1 cellular context compared by ENCODE assay signal in genomic region chr7:158834799-158835784, GRCh38.
TF ChIP-seq lines count a peak whose summit lies in the region.

No MANE protein-coding gene starts in this region.

TF ChIP-seq in K562, 482 proteins besides CTCF, POLR2A, EP300 and RAD21 (continued from another document and continues in another):
- TF ChIP-seq ZNF609 (CRISPR knock-in tag; IDR thresholded peaks at IDR 0.05; ENCODE audit: borderline replicate concordance) (no peak), SMC3 (conservative IDR thresholded peaks at IDR 0.05; ENCODE audit: insufficient read depth, low read depth, low read length) (no peak), HMG20A (CRISPR knock-in tag; conservative IDR thresholded peaks at IDR 0.05) (no peak), MCM2 (IDR thresholded peaks at IDR 0.05; ENCODE audit: low read depth) (no peak), NFXL1 (CRISPR knock-in tag; IDR thresholded peaks at IDR 0.05) (no peak), SNIP1 (IDR thresholded peaks at IDR 0.05; ENCODE audit: low read depth) (peak; percentile 20; the same call in 1 of the 2 replicates), ZNF282 (CRISPR knock-in tag; IDR thresholded peaks at IDR 0.05) (no peak), SP1 (CRISPR knock-in tag; IDR thresholded peaks at IDR 0.05) (no peak), WHSC1 (IDR thresholded peaks at IDR 0.05; ENCODE audit: low read length) (no peak), PHF21A (IDR thresholded peaks at IDR 0.05; ENCODE audit: borderline replicate concordance, low read depth) (0 out of 2 replicates have a peak, but pooled peaks have one; percentile 64), MYBL2 (IDR thresholded peaks at IDR 0.05; ENCODE audit: low read depth) (no peak), MYBL2 (CRISPR knock-in tag; IDR thresholded peaks at IDR 0.05; ENCODE audit: borderline replicate concordance) (no peak), DACH1 (IDR thresholded peaks at IDR 0.05; ENCODE audit: partially characterized antibody) (peak; percentile 97), SAP30 (IDR thresholded peaks at IDR 0.05; ENCODE audit: borderline replicate concordance, insufficient read depth, low read depth, low read length, poor library complexity, severe bottlenecking) (no peak), PHB (CRISPR knock-in tag; IDR thresholded peaks at IDR 0.05) (no peak), ZBTB49 (CRISPR knock-in tag; IDR thresholded peaks at IDR 0.05; ENCODE audit: borderline replicate concordance) (0 out of 2 replicates have a peak, but pooled peaks have one; percentile 35), ZNF407 (IDR thresholded peaks at IDR 0.05; ENCODE audit: low read depth) (no peak), PML (IDR thresholded peaks at IDR 0.05; ENCODE audit: low read length) (peak; percentile 95), BRD4 (IDR thresholded peaks at IDR 0.05) (no peak), E2F3 (CRISPR knock-in tag; IDR thresholded peaks at IDR 0.05) (no peak)
- TF ChIP-seq, protein P1, sequence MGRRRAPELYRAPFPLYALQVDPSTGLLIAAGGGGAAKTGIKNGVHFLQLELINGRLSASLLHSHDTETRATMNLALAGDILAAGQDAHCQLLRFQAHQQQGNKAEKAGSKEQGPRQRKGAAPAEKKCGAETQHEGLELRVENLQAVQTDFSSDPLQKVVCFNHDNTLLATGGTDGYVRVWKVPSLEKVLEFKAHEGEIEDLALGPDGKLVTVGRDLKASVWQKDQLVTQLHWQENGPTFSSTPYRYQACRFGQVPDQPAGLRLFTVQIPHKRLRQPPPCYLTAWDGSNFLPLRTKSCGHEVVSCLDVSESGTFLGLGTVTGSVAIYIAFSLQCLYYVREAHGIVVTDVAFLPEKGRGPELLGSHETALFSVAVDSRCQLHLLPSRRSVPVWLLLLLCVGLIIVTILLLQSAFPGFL (CRISPR knock-in tag; IDR thresholded peaks at IDR 0.05), result no peak
- TF ChIP-seq, protein P2, sequence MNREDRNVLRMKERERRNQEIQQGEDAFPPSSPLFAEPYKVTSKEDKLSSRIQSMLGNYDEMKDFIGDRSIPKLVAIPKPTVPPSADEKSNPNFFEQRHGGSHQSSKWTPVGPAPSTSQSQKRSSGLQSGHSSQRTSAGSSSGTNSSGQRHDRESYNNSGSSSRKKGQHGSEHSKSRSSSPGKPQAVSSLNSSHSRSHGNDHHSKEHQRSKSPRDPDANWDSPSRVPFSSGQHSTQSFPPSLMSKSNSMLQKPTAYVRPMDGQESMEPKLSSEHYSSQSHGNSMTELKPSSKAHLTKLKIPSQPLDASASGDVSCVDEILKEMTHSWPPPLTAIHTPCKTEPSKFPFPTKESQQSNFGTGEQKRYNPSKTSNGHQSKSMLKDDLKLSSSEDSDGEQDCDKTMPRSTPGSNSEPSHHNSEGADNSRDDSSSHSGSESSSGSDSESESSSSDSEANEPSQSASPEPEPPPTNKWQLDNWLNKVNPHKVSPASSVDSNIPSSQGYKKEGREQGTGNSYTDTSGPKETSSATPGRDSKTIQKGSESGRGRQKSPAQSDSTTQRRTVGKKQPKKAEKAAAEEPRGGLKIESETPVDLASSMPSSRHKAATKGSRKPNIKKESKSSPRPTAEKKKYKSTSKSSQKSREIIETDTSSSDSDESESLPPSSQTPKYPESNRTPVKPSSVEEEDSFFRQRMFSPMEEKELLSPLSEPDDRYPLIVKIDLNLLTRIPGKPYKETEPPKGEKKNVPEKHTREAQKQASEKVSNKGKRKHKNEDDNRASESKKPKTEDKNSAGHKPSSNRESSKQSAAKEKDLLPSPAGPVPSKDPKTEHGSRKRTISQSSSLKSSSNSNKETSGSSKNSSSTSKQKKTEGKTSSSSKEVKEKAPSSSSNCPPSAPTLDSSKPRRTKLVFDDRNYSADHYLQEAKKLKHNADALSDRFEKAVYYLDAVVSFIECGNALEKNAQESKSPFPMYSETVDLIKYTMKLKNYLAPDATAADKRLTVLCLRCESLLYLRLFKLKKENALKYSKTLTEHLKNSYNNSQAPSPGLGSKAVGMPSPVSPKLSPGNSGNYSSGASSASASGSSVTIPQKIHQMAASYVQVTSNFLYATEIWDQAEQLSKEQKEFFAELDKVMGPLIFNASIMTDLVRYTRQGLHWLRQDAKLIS (CRISPR knock-in tag; IDR thresholded peaks at IDR 0.05), result 0 out of 2 replicates have a peak, but pooled peaks have one; percentile 51
- TF ChIP-seq, protein P3, sequence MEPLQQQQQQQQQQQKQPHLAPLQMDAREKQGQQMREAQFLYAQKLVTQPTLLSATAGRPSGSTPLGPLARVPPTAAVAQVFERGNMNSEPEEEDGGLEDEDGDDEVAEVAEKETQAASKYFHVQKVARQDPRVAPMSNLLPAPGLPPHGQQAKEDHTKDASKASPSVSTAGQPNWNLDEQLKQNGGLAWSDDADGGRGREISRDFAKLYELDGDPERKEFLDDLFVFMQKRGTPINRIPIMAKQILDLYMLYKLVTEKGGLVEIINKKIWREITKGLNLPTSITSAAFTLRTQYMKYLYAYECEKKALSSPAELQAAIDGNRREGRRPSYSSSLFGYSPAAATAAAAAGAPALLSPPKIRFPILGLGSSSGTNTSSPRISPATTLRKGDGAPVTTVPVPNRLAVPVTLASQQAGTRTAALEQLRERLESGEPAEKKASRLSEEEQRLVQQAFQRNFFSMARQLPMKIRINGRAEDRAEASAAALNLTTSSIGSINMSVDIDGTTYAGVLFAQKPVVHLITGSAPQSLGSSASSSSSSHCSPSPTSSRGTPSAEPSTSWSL (CRISPR knock-in tag; IDR thresholded peaks at IDR 0.05; ENCODE audit: borderline replicate concordance), result no peak
- TF ChIP-seq, protein P4, sequence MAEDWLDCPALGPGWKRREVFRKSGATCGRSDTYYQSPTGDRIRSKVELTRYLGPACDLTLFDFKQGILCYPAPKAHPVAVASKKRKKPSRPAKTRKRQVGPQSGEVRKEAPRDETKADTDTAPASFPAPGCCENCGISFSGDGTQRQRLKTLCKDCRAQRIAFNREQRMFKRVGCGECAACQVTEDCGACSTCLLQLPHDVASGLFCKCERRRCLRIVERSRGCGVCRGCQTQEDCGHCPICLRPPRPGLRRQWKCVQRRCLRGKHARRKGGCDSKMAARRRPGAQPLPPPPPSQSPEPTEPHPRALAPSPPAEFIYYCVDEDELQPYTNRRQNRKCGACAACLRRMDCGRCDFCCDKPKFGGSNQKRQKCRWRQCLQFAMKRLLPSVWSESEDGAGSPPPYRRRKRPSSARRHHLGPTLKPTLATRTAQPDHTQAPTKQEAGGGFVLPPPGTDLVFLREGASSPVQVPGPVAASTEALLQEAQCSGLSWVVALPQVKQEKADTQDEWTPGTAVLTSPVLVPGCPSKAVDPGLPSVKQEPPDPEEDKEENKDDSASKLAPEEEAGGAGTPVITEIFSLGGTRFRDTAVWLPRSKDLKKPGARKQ (CRISPR knock-in tag; IDR thresholded peaks at IDR 0.05), result no peak
